Comparison of ENCODE assay signal across 1 cellular context in the genomic region with DNA sequence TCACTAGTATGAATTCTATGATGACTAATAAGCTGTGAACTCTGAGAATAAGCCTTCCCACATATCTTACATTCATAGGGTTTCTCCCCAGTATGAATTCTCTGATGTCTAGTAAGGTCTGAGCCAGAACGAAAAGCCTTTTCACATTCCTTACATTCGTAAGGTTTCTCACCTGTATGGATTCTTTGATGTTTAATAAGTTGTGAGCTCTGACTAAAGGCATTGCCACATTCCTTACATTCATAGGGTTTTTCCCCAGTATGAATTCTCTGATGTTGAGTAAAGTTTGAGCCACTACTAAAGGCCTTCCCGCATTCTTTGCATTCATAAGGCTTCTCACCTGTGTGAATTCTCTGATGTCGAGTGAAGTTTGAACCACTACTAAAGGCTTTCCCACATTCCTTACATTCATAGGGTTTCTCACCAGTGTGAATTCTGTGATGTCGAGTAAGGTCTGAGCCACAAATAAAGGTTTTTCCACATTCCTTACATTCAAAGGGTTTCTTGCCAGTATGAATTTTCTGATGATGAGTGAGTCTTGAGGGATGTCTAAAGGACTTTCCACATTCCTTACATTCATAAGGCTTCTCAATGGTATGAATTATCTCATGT.
TF ChIP-seq lines count a peak whose summit lies in the region.

No MANE protein-coding gene starts in this region.

TF ChIP-seq in HCT116, 20 proteins besides CTCF, POLR2A, EP300 and RAD21:
- TF ChIP-seq, protein P1, sequence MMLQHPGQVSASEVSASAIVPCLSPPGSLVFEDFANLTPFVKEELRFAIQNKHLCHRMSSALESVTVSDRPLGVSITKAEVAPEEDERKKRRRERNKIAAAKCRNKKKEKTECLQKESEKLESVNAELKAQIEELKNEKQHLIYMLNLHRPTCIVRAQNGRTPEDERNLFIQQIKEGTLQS (IDR thresholded peaks at IDR 0.05) = no peak
- TF ChIP-seq ZNF274 (IDR thresholded peaks at IDR 0.05; ENCODE audit: low read depth, low read length) (peak; percentile 91), ZFX (IDR thresholded peaks at IDR 0.05) (no peak)
